8 cellular contexts compared by ENCODE assay signal in the genomic region with DNA sequence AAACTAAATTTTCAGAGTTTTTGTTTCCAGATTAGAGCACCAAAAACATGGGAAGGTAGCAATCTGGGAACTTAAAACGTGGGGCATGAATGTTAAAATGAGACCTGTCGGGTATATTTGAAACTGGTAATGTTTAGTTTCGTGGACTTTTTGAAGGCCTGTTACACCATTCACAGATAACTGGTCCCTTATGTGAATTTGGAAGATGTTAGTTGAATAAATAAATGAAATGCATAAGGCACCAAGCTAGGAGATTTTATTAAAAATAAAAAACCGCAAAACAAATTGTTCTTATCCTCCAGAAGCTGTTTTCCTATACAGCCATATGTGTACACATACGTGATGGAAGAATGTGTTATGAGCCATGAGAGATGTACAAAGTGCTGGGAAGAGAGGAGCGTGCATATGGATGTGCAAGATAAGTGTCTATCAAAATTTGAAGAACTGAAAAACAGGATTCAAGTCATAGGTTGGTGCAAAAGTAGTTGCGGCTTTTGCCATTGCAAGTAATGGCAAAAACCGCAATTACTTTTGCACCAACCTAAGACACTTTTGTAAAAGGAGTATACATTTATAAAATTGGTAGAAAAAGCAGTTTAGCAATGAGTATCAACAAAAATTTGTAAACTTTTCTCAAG. TPM values are rescaled to one million over a fixed set of nuclear protein-coding genes. Genes with fewer than 3 reads are reported as not detected.
DNase-seq lines count a peak whose midpoint lies in the region; FAIRE-seq and TF ChIP-seq lines count a peak whose summit lies in the region.

No MANE protein-coding gene starts in this region.

- H3K4me3 ChIP-seq in kidney epithelial cell (ENCODE audit: low read depth, low read length) = peak overlapping the region; percentile 81
- peak overlapping the region; percentile 94 for H3K4me3 ChIP-seq in thymus (ENCODE audit: low read length)

- H3K36me3 Mint-ChIP-seq in activated naive CD8-positive, alpha-beta T cell treated with anti-CD3 and anti-CD28 coated beads for 36 hours = peaks cover 14% of the 10 kb centered on the region

- H3K27ac ChIP-seq in C4-2B = peak overlapping the region; percentile 84
- H3K27ac ChIP-seq in KOPT-K1 (ENCODE audit: low read depth, low read length, poor library complexity, severe bottlenecking) = peak overlapping the region; percentile 79
- H3K27ac ChIP-seq in thymus (ENCODE audit: low read depth) = peak overlapping the region; percentile 98

- no peak for TF ChIP-seq CTCF in C4-2B (conservative IDR thresholded peaks at IDR 0.05)
- TF ChIP-seq CTCF in kidney epithelial cell (IDR thresholded peaks at IDR 0.05; ENCODE audit: insufficient read depth, low read length, poor library complexity, severe bottlenecking) = no peak

- no peaks in the 10 kb centered on the region for H3K4me1 ChIP-seq in thymus (ENCODE audit: control insufficient read depth, insufficient read depth, low read length)

- H3K9me3 ChIP-seq in KOPT-K1 (ENCODE audit: insufficient read depth, low read length, poor library complexity, severe bottlenecking) = no peaks in the 10 kb centered on the region
- no peaks in the 10 kb centered on the region for H3K9me3 ChIP-seq in thymus (ENCODE audit: control insufficient read depth)

- peaks cover 26% of the 10 kb centered on the region for H3K4me1 Mint-ChIP-seq in activated naive CD8-positive, alpha-beta T cell treated with anti-CD3 and anti-CD28 coated beads for 36 hours

- H3K9me3 Mint-ChIP-seq in activated naive CD8-positive, alpha-beta T cell treated with anti-CD3 and anti-CD28 coated beads for 36 hours = no peaks in the 10 kb centered on the region

- no peak for DNase-seq in activated naive CD8-positive, alpha-beta T cell treated with anti-CD3 and anti-CD28 coated beads for 36 hours
- DNase-seq in kidney epithelial cell (ENCODE audit: low read depth) = no peak
- no peak for DNase-seq in NCI-H524 treated with DMSO at 0.1 percent for 48 hours (lab: John Stamatoyannopoulos, UW)
- no peak for DNase-seq in retina
- no peak for DNase-seq in RCC 7860 (ENCODE audit: low spot score)

- 65% methylated on average over 8 of the region's 8 CpGs for WGBS in thymus

- H3K27me3 Mint-ChIP-seq in activated naive CD8-positive, alpha-beta T cell treated with anti-CD3 and anti-CD28 coated beads for 36 hours = no peaks in the 10 kb centered on the region

- H3K36me3 ChIP-seq in KOPT-K1 (ENCODE audit: insufficient read depth, low read length) = no peaks in the 10 kb centered on the region; the same call in 1 of the 2 replicates
- no peaks in the 10 kb centered on the region for H3K36me3 ChIP-seq in kidney epithelial cell (ENCODE audit: control insufficient read depth, insufficient read depth, low read length)
- no peaks in the 10 kb centered on the region for H3K36me3 ChIP-seq in thymus (ENCODE audit: control insufficient read depth, insufficient read depth)

- FAIRE-seq in RCC 7860 (lab: Jason Lieb, UNC) = no peak

- H3K4me3 Mint-ChIP-seq in activated naive CD8-positive, alpha-beta T cell treated with anti-CD3 and anti-CD28 coated beads for 36 hours = peak overlapping the region; percentile 77

- H3K27ac Mint-ChIP-seq in activated naive CD8-positive, alpha-beta T cell treated with anti-CD3 and anti-CD28 coated beads for 36 hours = peak overlapping the region; percentile 83

- no peaks in the 10 kb centered on the region for H3K27me3 ChIP-seq in kidney epithelial cell (ENCODE audit: control insufficient read depth, insufficient read depth, low read length)
- H3K27me3 ChIP-seq in thymus (ENCODE audit: control insufficient read depth, insufficient read depth) = no peaks in the 10 kb centered on the region

RNA-seq across cellular contexts. Expression of gene MCUR1, which starts 0.7 kb away (rescaled TPM):
- total RNA-seq in activated naive CD8-positive, alpha-beta T cell treated with anti-CD3 and anti-CD28 coated beads for 36 hours = 10 to 100 TPM; 42.1 to 45.5 TPM
- total RNA-seq in kidney epithelial cell = 15.0 and 16.2 TPM in 2 replicates
- polyA plus RNA-seq in thymus = 17.2 TPM
